Comparison of ENCODE assay signal across 26 cellular contexts in the genomic region with DNA sequence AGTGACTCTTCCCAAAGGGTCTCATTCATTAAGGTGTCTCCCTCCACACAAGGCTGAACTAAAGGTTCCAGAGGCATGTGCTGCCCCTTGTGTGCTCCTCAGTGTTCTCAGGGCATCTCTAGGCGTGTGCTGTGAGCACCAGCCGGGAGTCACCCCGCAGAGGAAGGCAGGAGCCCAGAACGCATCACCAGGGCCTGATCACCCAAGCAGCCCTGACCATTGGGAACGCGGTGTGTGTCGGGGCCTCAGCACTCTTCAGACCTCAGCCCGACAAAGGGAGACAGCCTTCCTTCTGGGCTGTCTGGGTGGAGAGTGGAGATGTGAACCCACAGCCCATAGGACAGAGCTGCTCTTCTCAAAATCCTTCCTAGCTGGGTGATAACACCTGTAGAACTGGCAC. TPM values are rescaled to one million over a fixed set of nuclear protein-coding genes. Genes with fewer than 3 reads are reported as not detected.
DNase-seq lines count a peak whose midpoint lies in the region; TF ChIP-seq lines count a peak whose summit lies in the region.
"Had no signal": no experiment of that assay in that cellular context is flagged by ENCODE, and none has a peak within 500 bp of the region (broad histone marks: within the 10 kb centered on the region; RNA-seq: fewer than 3 reads in every experiment).

No MANE protein-coding gene starts in this region.

- WGBS in GM23248 (ENCODE audit: low coverage in 1 of 2, low lambda C conversion rate in 2 of 2, missing lambda C conversion rate in 2 of 2), 2 experiments, result 75 to 82% methylated on average over 8 of the region's 8 CpGs

- H4K20me1 ChIP-seq in Karpas-422 (ENCODE audit: insufficient read depth, low read depth, low read length) (no peaks in the 10 kb centered on the region), GM23248 (ENCODE audit: insufficient read depth) (no peaks in the 10 kb centered on the region)

- no peaks in the 10 kb centered on the region for H3K27me3 ChIP-seq in Karpas-422 (ENCODE audit: low read length)
- no peaks in the 10 kb centered on the region for H3K27me3 ChIP-seq in stomach smooth muscle (ENCODE audit: control insufficient read depth in 1 of 2, insufficient read depth in 2 of 2, low read length in 2 of 2)
- peaks cover 19% of the 10 kb centered on the region; the same call in 1 of the 2 replicates for H3K27me3 ChIP-seq in GM23248 (replicated peaks; ENCODE audit: insufficient read depth)
- H3K27me3 ChIP-seq: ovary, SJSA1, upper lobe of right lung had no signal

- no peaks in the 10 kb centered on the region for H3F3A ChIP-seq in GM23248 (ENCODE audit: insufficient read depth)

- no peak for DNase-seq in Karpas-422
- no peak for DNase-seq in progenitor cell of endocrine pancreas (ENCODE audit: low spot score, unreplicated experiment)
- no peak for DNase-seq in UCSD-AML1 (lab: John Stamatoyannopoulos, UW; ENCODE audit: unreplicated experiment)
- no peak for DNase-seq in central memory CD4-positive, alpha-beta T cell
- no peak for DNase-seq in GM23248
- no peak for DNase-seq in OCI-M2 (lab: John Stamatoyannopoulos, UW; ENCODE audit: unreplicated experiment)
- DNase-seq: activated CD4-positive, alpha-beta T cell treated with anti-CD3 and anti-CD28 coated beads, Interleukin-2, amount 50 U/mL, for 48 hours; activated CD4-positive, CD25-positive, alpha-beta regulatory T cell treated with anti-CD3 and anti-CD28 coated beads, Interleukin-2, amount 50 U/mL, for 72 hours; amygdala; DMS79; kidney glomerular epithelial cell; NCI-H1092; NCI-H1694 treated with DMSO at 0.1 percent for 48 hours; NCI-H446; NCI-H82; ovary; stimulated activated CD4-positive, alpha-beta T cell treated with anti-CD3 and anti-CD28 coated beads, Interleukin-2, amount 100 ng/mL, for 24 hours; upper lobe of right lung had no signal

- H3K79me2 ChIP-seq in Karpas-422 (ENCODE audit: low read length) (peaks cover 21% of the 10 kb centered on the region), GM23248 (ENCODE audit: insufficient read depth) (no peaks in the 10 kb centered on the region)

- no peak overlapping the region for H3K4me3 ChIP-seq in Karpas-422 (ENCODE audit: low read length)
- H3K4me3 ChIP-seq in stomach smooth muscle (ENCODE audit: low read length in 2 of 2), result no peak overlapping the region
- no peak overlapping the region for H3K4me3 ChIP-seq in GM23248
- H3K4me3 ChIP-seq: ovary, SJSA1, upper lobe of right lung had no signal

- H2AFZ ChIP-seq in Karpas-422 (ENCODE audit: low read length), result no peak overlapping the region
- no peak overlapping the region for H2AFZ ChIP-seq in GM23248

- H3K4me2 ChIP-seq in Karpas-422 (ENCODE audit: low read depth, low read length, poor library complexity, severe bottlenecking) (no peak overlapping the region), GM23248 (ENCODE audit: unreplicated experiment) (no peak overlapping the region)

- H3K9me2 ChIP-seq in Karpas-422 (replicated peaks; ENCODE audit: insufficient read depth, low read length) (no peaks in the 10 kb centered on the region), GM23248 (ENCODE audit: insufficient read depth) (no peaks in the 10 kb centered on the region)

- in situ Hi-C loops in GM23248 (cut with MboI), result no loop called here

- H3K4me3 Mint-ChIP-seq in brain (no peak overlapping the region), progenitor cell of endocrine pancreas (ENCODE audit: low read depth) (no peak overlapping the region)
- H3K4me3 Mint-ChIP-seq: nephron had no signal

- TF ChIP-seq CTCF in brain (conservative IDR thresholded peaks at IDR 0.05), result no peak
- no peak for TF ChIP-seq CTCF in progenitor cell of endocrine pancreas (IDR thresholded peaks at IDR 0.05; ENCODE audit: unreplicated experiment)

- H3K27ac ChIP-seq in Karpas-422 (ENCODE audit: low read length), result peak overlapping the region; percentile 96
- peak overlapping the region; percentile 92 for H3K27ac ChIP-seq in stomach smooth muscle (ENCODE audit: low read length)
- no peak overlapping the region for H3K27ac ChIP-seq in GM23248
- H3K27ac ChIP-seq: C4-2B, ovary, SJSA1, upper lobe of right lung had no signal

- H3K4me1 Mint-ChIP-seq in brain, result peaks cover 77% of the 10 kb centered on the region
- peaks cover 38% of the 10 kb centered on the region for H3K4me1 Mint-ChIP-seq in progenitor cell of endocrine pancreas (ENCODE audit: low read depth)

- H3K9me3 ChIP-seq in Karpas-422 (ENCODE audit: low read length) (no peaks in the 10 kb centered on the region), stomach smooth muscle (ENCODE audit: control insufficient read depth in 2 of 2, low read length in 2 of 2) (no peaks in the 10 kb centered on the region), GM23248 (ENCODE audit: low read depth) (no peaks in the 10 kb centered on the region)
- H3K9me3 ChIP-seq: ovary, SJSA1, upper lobe of right lung had no signal

- H3K4me1 ChIP-seq in Karpas-422 (ENCODE audit: low read length), result peaks cover 84% of the 10 kb centered on the region
- peaks cover 37% of the 10 kb centered on the region for H3K4me1 ChIP-seq in stomach smooth muscle (ENCODE audit: control insufficient read depth, insufficient read depth, low read length)
- 0 out of 2 replicates have a peak, but pooled peaks cover 5% of the 10 kb centered on the region for H3K4me1 ChIP-seq in GM23248 (ENCODE audit: insufficient read depth)

- peaks cover 25% of the 10 kb centered on the region; the same call in 1 of the 2 replicates for H3K36me3 ChIP-seq in Karpas-422 (ENCODE audit: insufficient read depth, low read length)
- H3K36me3 ChIP-seq in stomach smooth muscle (ENCODE audit: control insufficient read depth in 2 of 2, insufficient read depth in 2 of 2, low read length in 2 of 2), result peaks cover 10 to 16% of the 10 kb centered on the region in 2 donors
- no peaks in the 10 kb centered on the region for H3K36me3 ChIP-seq in GM23248 (ENCODE audit: low read depth)
- H3K36me3 ChIP-seq: ovary, SJSA1 had no signal

- H3K9me3 Mint-ChIP-seq in brain (no peaks in the 10 kb centered on the region), progenitor cell of endocrine pancreas (ENCODE audit: low read depth) (no peaks in the 10 kb centered on the region)
- H3K9me3 Mint-ChIP-seq: activated naive CD4-positive, alpha-beta T cell treated with anti-CD3 and anti-CD28 coated beads, Interleukin-2, amount 50 U/mL, for 72 hours; nephron had no signal

- H3K27me3 Mint-ChIP-seq in brain (peaks cover 6% of the 10 kb centered on the region), progenitor cell of endocrine pancreas (no peaks in the 10 kb centered on the region)

- 0 out of 2 replicates have a peak overlapping the region, but pooled peaks have one; percentile 2 for H3K9ac ChIP-seq in Karpas-422 (ENCODE audit: low read length)
- no peak overlapping the region for H3K9ac ChIP-seq in stomach smooth muscle (ENCODE audit: low read length in 2 of 2)
- no peak overlapping the region for H3K9ac ChIP-seq in GM23248

- H3K27ac Mint-ChIP-seq in brain (peak overlapping the region in 3 of 5 experiments; percentile 28 to 98 (median 84)), progenitor cell of endocrine pancreas (peak overlapping the region; percentile 98)
- H3K27ac Mint-ChIP-seq: activated naive CD4-positive, alpha-beta T cell treated with anti-CD3 and anti-CD28 coated beads, Interleukin-2, amount 50 U/mL, for 72 hours; nephron had no signal

- H3K36me3 Mint-ChIP-seq in brain (peaks cover 24% of the 10 kb centered on the region), progenitor cell of endocrine pancreas (ENCODE audit: insufficient read depth) (peaks cover 40% of the 10 kb centered on the region)

RNA-seq across cellular contexts. Expression of gene SLC37A1, which starts 9.1 kb away (rescaled TPM):
- total RNA-seq in Karpas-422 (2014; rRNA removed; shearing (Covaris generic); ENCODE audit: low replicate concordance), result 47.1 and 51.4 TPM in 2 replicates
- polyA plus RNA-seq in brain (ENCODE audit: insufficient read depth, low read depth, low replicate concordance), result 36.1 TPM
- total RNA-seq in progenitor cell of endocrine pancreas, result 58.4 and 60.2 TPM in 2 replicates
- not detected in 2 replicates for total RNA-seq in GM23248 (2014; rRNA removed; shearing (Covaris generic))
- 0.23 TPM in 1 of 2 replicates, not detected in the other for polyA plus RNA-seq in GM23248 (2016; fragmentation: Nextera tagmentation; extraction: Ambion mirVana)

RNA-seq across cellular contexts. Expression of gene RSPH1, which starts 26.7 kb away (rescaled TPM):
- 0.26 and 0.54 TPM in 2 replicates for total RNA-seq in Karpas-422 (2014; rRNA removed; shearing (Covaris generic); ENCODE audit: low replicate concordance)
- polyA plus RNA-seq in brain (ENCODE audit: insufficient read depth, low read depth, low replicate concordance) (9.1 TPM), GM23248 (2016; fragmentation: Nextera tagmentation; extraction: Ambion mirVana) (0.14 TPM in 1 of 2 replicates, not detected in the other)
- total RNA-seq in progenitor cell of endocrine pancreas, result 4.4 and 7.1 TPM in 2 replicates
- total RNA-seq in GM23248 (2014; rRNA removed; shearing (Covaris generic)), result 0.32 TPM in 1 of 2 replicates, not detected in the other
- total RNA-seq: endothelial cell of umbilical vein, M059J, SJSA1 had no signal

Comparison
In these comparisons a context has a peak if more than half of its experiments do, and no peak if none do; other contexts are left out.
1. RNA of gene SLC37A1, which starts 9.1 kb away (total RNA-seq): 58.4 to 60.2 TPM in progenitor cell of endocrine pancreas and 47.1 to 51.4 TPM in Karpas-422; not detected in GM23248; every median in the first group is over 10 times any median in the second.